In genomic region chr3:138941259-138941885, GRCh38 we compare ENCODE assay signal across 8 cellular contexts. TPM values are rescaled to one million over a fixed set of nuclear protein-coding genes. Genes with fewer than 3 reads are reported as not detected.
DNase-seq lines count a peak whose midpoint lies in the region; ATAC-seq and TF ChIP-seq lines count a peak whose summit lies in the region.

No MANE protein-coding gene starts in this region.

- no peak for ATAC-seq in HG02610 (IDR thresholded peaks at IDR 0.05; ENCODE audit: unreplicated experiment)
- ATAC-seq in HG02852 (IDR thresholded peaks at IDR 0.05; ENCODE audit: unreplicated experiment): no peak

- TF ChIP-seq CTCF in BE2C (IDR thresholded peaks at IDR 0.05; ENCODE audit: low read depth, low read length) (peak; percentile 76), GM12873 (IDR thresholded peaks at IDR 0.05; ENCODE audit: insufficient read depth, low read depth, low read length, missing control alignments) (peak; percentile 71), fibroblast of villous mesenchyme (IDR thresholded peaks at IDR 0.05; ENCODE audit: insufficient read depth, low read depth, low read length) (peak; percentile 79)

- 0 out of 2 replicates have a peak, but pooled peaks cover 3% of the 10 kb centered on the region for H3K9me3 ChIP-seq in BE2C

- H3K4me1 ChIP-seq in BE2C: no peaks in the 10 kb centered on the region

- DNase-seq in BE2C (peak; percentile 70), RKO (ENCODE audit: low spot score) (peak; percentile 46), fibroblast of villous mesenchyme (ENCODE audit: low read depth) (peak; percentile 72), NCI-H2081 treated with DMSO at 0.1 percent for 48 hours (lab: John Stamatoyannopoulos, UW) (no peak), DMS79 (lab: John Stamatoyannopoulos, UW) (no peak)

- H3K4me3 ChIP-seq in BE2C (ENCODE audit: low read depth, low read length) (no peak overlapping the region), fibroblast of villous mesenchyme (ENCODE audit: low read depth, low read length) (peak overlapping the region; percentile 60)

- peaks cover 100% of the 10 kb centered on the region for H3K27me3 ChIP-seq in BE2C

- H3K36me3 ChIP-seq in BE2C: no peaks in the 10 kb centered on the region

RNA-seq across cellular contexts. Expression of gene FOXL2, which starts 5.6 kb away (rescaled TPM):
- polyA plus RNA-seq in BE2C (2012; ENCODE audit: insufficient read depth, insufficient read length, low read depth): not detected
- 49.7 and 52.8 TPM in 2 replicates for total RNA-seq in fibroblast of villous mesenchyme

RNA-seq across cellular contexts. Expression of gene FOXL2NB, which starts 5.6 kb away (rescaled TPM):
- polyA plus RNA-seq in BE2C (2012; ENCODE audit: insufficient read depth, insufficient read length, low read depth): not detected
- total RNA-seq in fibroblast of villous mesenchyme: 61.8 and 101 TPM in 2 replicates

Comparison
In these comparisons a context has a peak if more than half of its experiments do, and no peak if none do; other contexts are left out.
1. DNase-seq: peak in BE2C (single experiment), RKO (single experiment) and fibroblast of villous mesenchyme (single experiment); none in NCI-H2081 treated with DMSO at 0.1 percent for 48 hours (single experiment) and DMS79 (single experiment).
2. Peak in every context shown above with its lines, with median percentiles within 50 percentile points of each other: CTCF ChIP-seq.